In the genomic region with DNA sequence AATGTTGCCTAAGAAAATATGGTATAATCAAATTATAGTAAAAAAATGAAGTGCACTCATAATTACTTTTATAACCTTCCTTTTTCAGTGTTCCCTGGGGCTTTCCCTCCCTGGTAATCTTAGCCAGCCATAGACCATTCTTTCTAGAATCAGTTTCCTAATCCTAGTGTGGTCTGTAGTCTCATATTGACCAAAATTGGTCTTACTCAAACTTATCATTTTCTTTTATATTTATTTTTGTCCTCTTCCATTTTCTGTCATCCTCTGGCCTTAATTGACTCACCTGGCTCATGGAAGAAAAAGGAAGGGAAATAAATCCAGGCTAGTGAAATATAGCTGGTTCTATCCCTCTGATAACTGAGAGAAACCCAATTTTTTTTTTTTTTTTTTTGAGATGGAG, we compare ENCODE assay signal across 14 cellular contexts.
DNase-seq lines count a peak whose midpoint lies in the region; ATAC-seq and TF ChIP-seq lines count a peak whose summit lies in the region.
"Had no signal": no experiment of that assay in that cellular context is flagged by ENCODE, and none has a peak within 500 bp of the region (broad histone marks: within the 10 kb centered on the region; RNA-seq: fewer than 3 reads in every experiment).

No MANE protein-coding gene starts in this region.

- peaks cover 3% of the 10 kb centered on the region for H3K4me1 ChIP-seq in CD4-positive, alpha-beta memory T cell (ENCODE audit: insufficient read depth, low read length)
- H3K4me1 ChIP-seq: BE2C had no signal

- H3K27me3 Mint-ChIP-seq in CD4-positive, alpha-beta T cell: no peaks in the 10 kb centered on the region
- H3K27me3 Mint-ChIP-seq in CD4-positive, alpha-beta memory T cell: no peaks in the 10 kb centered on the region
- no peaks in the 10 kb centered on the region for H3K27me3 Mint-ChIP-seq in central memory CD8-positive, alpha-beta T cell

- POLR2A ChIA-PET in CD4-positive, alpha-beta T cell (lab: Charles Lee): no interaction called here
- POLR2A ChIA-PET in CD4-positive, alpha-beta memory T cell (lab: Charles Lee; ENCODE audit: partially characterized antibody): no interaction called here

- H3K4me3 Mint-ChIP-seq in CD4-positive, alpha-beta T cell: no peak overlapping the region
- no peak overlapping the region for H3K4me3 Mint-ChIP-seq in CD4-positive, alpha-beta memory T cell
- H3K4me3 Mint-ChIP-seq in central memory CD8-positive, alpha-beta T cell: no peak overlapping the region
- H3K4me3 Mint-ChIP-seq: GM23338 had no signal

- peaks cover 28% of the 10 kb centered on the region for H3K4me1 Mint-ChIP-seq in CD4-positive, alpha-beta T cell (ENCODE audit: low read depth)
- peaks cover 14 to 34% (median 20%) of the 10 kb centered on the region in 4 donors for H3K4me1 Mint-ChIP-seq in CD4-positive, alpha-beta memory T cell
- H3K4me1 Mint-ChIP-seq in central memory CD8-positive, alpha-beta T cell: peaks cover 36% of the 10 kb centered on the region

- intact Hi-C loops in CD4-positive, alpha-beta T cell (cut with DNase I, micrococcal nuclease): no loop called here
- intact Hi-C loops in CD4-positive, alpha-beta memory T cell (cut with micrococcal nuclease): no loop called here
- intact Hi-C loops in sciatic nerve (cut with DNase I): no loop called here

- no peak overlapping the region for H3K4me3 ChIP-seq in CD4-positive, alpha-beta memory T cell (ENCODE audit: low read length in 2 of 2)
- H3K4me3 ChIP-seq: A549, GM23338 had no signal

- no peaks in the 10 kb centered on the region for H3K9me3 Mint-ChIP-seq in CD4-positive, alpha-beta T cell
- no peaks in the 10 kb centered on the region for H3K9me3 Mint-ChIP-seq in CD4-positive, alpha-beta memory T cell
- H3K9me3 Mint-ChIP-seq in central memory CD8-positive, alpha-beta T cell: no peaks in the 10 kb centered on the region
- H3K9me3 Mint-ChIP-seq: GM23338 had no signal

- no peak for DNase-seq in CD4-positive, alpha-beta T cell
- DNase-seq in CD4-positive, alpha-beta memory T cell: no peak
- no peak for DNase-seq in central memory CD8-positive, alpha-beta T cell (ENCODE audit: low spot score in 2 of 2)
- DNase-seq in sciatic nerve (ENCODE audit: low spot score) (no peak), CD1c-positive myeloid dendritic cell (ENCODE audit: extremely low spot score) (no peak), SHP77 (lab: John Stamatoyannopoulos, UW) (no peak), activated gamma-delta T cell treated with Interleukin-2 at 50 U/mL for 16 hours (no peak)
- DNase-seq: BE2C, DMS 273 treated with DMSO at 0.1 percent for 48 hours, DMS79, H7 had no signal

- CTCF ChIA-PET in CD4-positive, alpha-beta T cell (lab: Charles Lee): interaction anchor here (0.9 kb wide), 1 partner anchor 10 kb away, joined by 4 read pairs; no protein-coding TSS in a partner anchor
- CTCF ChIA-PET in CD4-positive, alpha-beta memory T cell (lab: Charles Lee; ENCODE audit: partially characterized antibody): interaction anchor here (2.1 kb wide), 1 partner anchor 10 kb away, joined by 17 read pairs; no protein-coding TSS in a partner anchor

- TF ChIP-seq CTCF in CD4-positive, alpha-beta T cell (IDR thresholded peaks at IDR 0.05): no peak

- no peaks in the 10 kb centered on the region for H3K9me3 ChIP-seq in CD4-positive, alpha-beta T cell (ENCODE audit: control insufficient read depth, low read length)
- no peaks in the 10 kb centered on the region for H3K9me3 ChIP-seq in CD4-positive, alpha-beta memory T cell (ENCODE audit: control insufficient read depth in 1 of 2, low read length in 2 of 2)
- H3K9me3 ChIP-seq: A549, BE2C had no signal

- H3K27ac Mint-ChIP-seq in CD4-positive, alpha-beta T cell: peak overlapping the region; percentile 49
- peak overlapping the region in 5 of 7 donors; percentile 17 to 57 (median 24) for H3K27ac Mint-ChIP-seq in CD4-positive, alpha-beta memory T cell
- H3K27ac Mint-ChIP-seq in central memory CD8-positive, alpha-beta T cell (ENCODE audit: low read depth): peak overlapping the region; percentile 71
- H3K27ac Mint-ChIP-seq: GM23338 had no signal

- H3K27me3 ChIP-seq in CD4-positive, alpha-beta T cell (ENCODE audit: control insufficient read depth, insufficient read depth, low read length): no peaks in the 10 kb centered on the region
- H3K27me3 ChIP-seq in CD4-positive, alpha-beta memory T cell (ENCODE audit: insufficient read depth, low read length): no peaks in the 10 kb centered on the region
- H3K27me3 ChIP-seq: BE2C had no signal

- H3K36me3 Mint-ChIP-seq in CD4-positive, alpha-beta T cell (ENCODE audit: low read depth): peaks cover 62% of the 10 kb centered on the region
- peaks cover 37 to 54% of the 10 kb centered on the region in 2 donors for H3K36me3 Mint-ChIP-seq in CD4-positive, alpha-beta memory T cell
- H3K36me3 Mint-ChIP-seq in central memory CD8-positive, alpha-beta T cell (ENCODE audit: insufficient read depth): peaks cover 49% of the 10 kb centered on the region

- H3K36me3 ChIP-seq in CD4-positive, alpha-beta memory T cell (ENCODE audit: insufficient read depth, low read length): peaks cover 27% of the 10 kb centered on the region
- H3K36me3 ChIP-seq: BE2C had no signal

- no peak for ATAC-seq in CD4-positive, alpha-beta T cell (ENCODE audit: poor library complexity)
- no peak for ATAC-seq in central memory CD8-positive, alpha-beta T cell (replicated peaks; ENCODE audit: extremely low read depth, poor library complexity, severe bottlenecking)
- ATAC-seq in sciatic nerve: peak; percentile 30
- ATAC-seq: A549, GM23338 had no signal

- H3K27ac ChIP-seq in CD4-positive, alpha-beta T cell (ENCODE audit: low read depth, low read length): no peak overlapping the region
- no peak overlapping the region for H3K27ac ChIP-seq in CD4-positive, alpha-beta memory T cell (ENCODE audit: low read depth, low read length)
- H3K27ac ChIP-seq: A549, C4-2B had no signal
